ENCODE assay signal across 8 cellular contexts in genomic region chr19:47707135-47707925, GRCh38. TPM values are rescaled to one million over a fixed set of nuclear protein-coding genes. Genes with fewer than 3 reads are reported as not detected.
DNase-seq lines count a peak whose midpoint lies in the region; ATAC-seq and TF ChIP-seq lines count a peak whose summit lies in the region.

No MANE protein-coding gene starts in this region.

- H3K4me3 ChIP-seq in Loucy (ENCODE audit: low read length, poor library complexity, severe bottlenecking) = no peak overlapping the region
- no peak overlapping the region for H3K4me3 ChIP-seq in uterus

- no peak overlapping the region; the same call in 1 of the 2 replicates for H2AFZ ChIP-seq in Loucy (ENCODE audit: low read length)

- no peaks in the 10 kb centered on the region for H3F3A ChIP-seq in Loucy (ENCODE audit: low read depth)

- H3K9me2 ChIP-seq in Loucy (replicated peaks; ENCODE audit: low read depth, low read length) = no peaks in the 10 kb centered on the region

- peak; percentile 79 for TF ChIP-seq CTCF in Loucy (conservative IDR thresholded peaks at IDR 0.05; ENCODE audit: low read length)
- peak; percentile 69 to 85 (median 82) for TF ChIP-seq CTCF in uterus (IDR thresholded peaks at IDR 0.05)

- ATAC-seq in GM21447 (IDR thresholded peaks at IDR 0.05; ENCODE audit: unreplicated experiment) = no peak

- no peaks in the 10 kb centered on the region for H3K27me3 ChIP-seq in Loucy (ENCODE audit: insufficient read depth, low read length, poor library complexity, severe bottlenecking)
- no peaks in the 10 kb centered on the region for H3K27me3 ChIP-seq in uterus

- peak; percentile 86 for DNase-seq in ELR (ENCODE audit: low read depth)
- DNase-seq in SHP77 (lab: John Stamatoyannopoulos, UW) = peak; percentile 55 to 69
- peak; percentile 57 for DNase-seq in activated effector memory CD4-positive, alpha-beta T cell treated with Interleukin-2 at 50 U/mL for 16 hours
- peak; percentile 51 for DNase-seq in globus pallidus (ENCODE audit: low spot score)
- DNase-seq in posterior cingulate gyrus = peak; percentile 48 to 96 (median 72)
- peak; percentile 73 to 74 for DNase-seq in uterus

- H3K9me3 ChIP-seq in Loucy (ENCODE audit: insufficient read depth, low read depth, low read length) (no peaks in the 10 kb centered on the region), uterus (no peaks in the 10 kb centered on the region)

- H4K20me1 ChIP-seq in Loucy (ENCODE audit: insufficient read depth, low read length, poor library complexity, severe bottlenecking) = no peaks in the 10 kb centered on the region

- H3K36me3 ChIP-seq in Loucy (ENCODE audit: insufficient read depth, low read length) (no peaks in the 10 kb centered on the region; the same call in 1 of the 2 replicates), uterus (no peaks in the 10 kb centered on the region)

- intact Hi-C loops in posterior cingulate gyrus (cut with DNase I) = no loop called here
- intact Hi-C loops in uterus (cut with DNase I; ENCODE audit: low total_unique reads) = no loop called here

- no peak overlapping the region for H3K27ac ChIP-seq in uterus

- H3K9ac ChIP-seq in Loucy (ENCODE audit: low read depth, low read length, poor library complexity, severe bottlenecking) = no peak overlapping the region

- H3K79me2 ChIP-seq in Loucy (ENCODE audit: insufficient read depth, low read length) = no peaks in the 10 kb centered on the region

- no peak overlapping the region for H3K4me2 ChIP-seq in Loucy (ENCODE audit: low read depth, low read length, poor library complexity, severe bottlenecking)

- H3K4me1 ChIP-seq in Loucy (ENCODE audit: insufficient read depth, low read length, poor library complexity, severe bottlenecking) (no peaks in the 10 kb centered on the region), uterus (no peaks in the 10 kb centered on the region)

- TF ChIP-seq POLR2A in uterus (IDR thresholded peaks at IDR 0.05) = no peak

RNA-seq across cellular contexts. Expression of gene EHD2, which starts 5.9 kb away (rescaled TPM):
- 100 to 1,000 TPM in 1 of 4 donors, 10 to 100 TPM in 3; 72.0 to 198 (median 82.9) TPM for total RNA-seq in uterus

RNA-seq across cellular contexts. Expression of gene NOP53, which starts 38.0 kb away (rescaled TPM):
- 100 to 1,000 TPM; 116 to 555 (median 444) TPM for total RNA-seq in uterus
